In the genomic region with DNA sequence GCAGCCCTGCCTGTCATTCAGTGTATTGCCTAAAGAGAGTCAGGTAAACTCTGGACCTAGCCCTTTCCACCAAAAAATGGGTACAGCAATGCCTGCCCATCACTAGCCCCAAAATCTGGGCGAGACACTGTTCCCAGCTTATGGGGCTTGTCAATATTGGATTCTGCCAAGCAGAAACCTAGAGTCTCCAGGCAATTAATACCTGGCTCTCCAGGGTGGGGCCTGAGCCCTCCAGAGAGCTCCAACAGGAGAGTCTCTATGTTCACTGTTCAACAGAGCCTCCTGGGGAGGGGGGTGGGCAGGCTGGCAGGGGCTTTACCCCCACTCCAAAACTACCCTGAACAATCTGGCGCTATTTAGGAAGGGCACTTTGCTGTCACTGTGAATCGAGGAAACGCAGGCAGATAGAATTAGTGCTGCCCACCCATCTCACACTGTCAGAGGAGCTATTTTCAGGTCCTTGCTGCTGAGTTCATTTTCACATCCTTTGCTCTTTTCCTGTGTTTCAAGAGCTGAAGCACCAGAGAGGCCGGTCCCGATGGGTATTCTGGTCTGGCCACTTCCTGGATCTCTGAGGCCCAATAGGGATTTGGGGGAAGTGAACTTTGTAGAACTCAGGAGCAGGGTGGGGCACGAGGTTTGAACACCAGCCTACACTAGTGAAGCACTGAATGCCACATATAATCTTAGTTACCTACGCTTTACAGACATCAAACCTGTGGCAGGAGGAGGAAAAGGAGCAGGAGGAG, we compare ENCODE assay signal across 17 cellular contexts.
DNase-seq lines count a peak whose midpoint lies in the region; ATAC-seq and TF ChIP-seq lines count a peak whose summit lies in the region.
"Had no signal": no experiment of that assay in that cellular context is flagged by ENCODE, and none has a peak within 500 bp of the region (broad histone marks: within the 10 kb centered on the region; RNA-seq: fewer than 3 reads in every experiment).

No MANE protein-coding gene starts in this region.

- no peaks in the 10 kb centered on the region for H3K9me3 ChIP-seq in esophagus squamous epithelium
- H3K9me3 ChIP-seq: left ventricle myocardium inferior, stomach had no signal

- no peak overlapping the region for H3K4me3 ChIP-seq in esophagus squamous epithelium
- H3K4me3 ChIP-seq: left ventricle myocardium inferior, stomach had no signal

- H3K27me3 ChIP-seq in esophagus squamous epithelium = peaks cover 0 to 17% (median 0%) of the 10 kb centered on the region in 4 donors

- DNase-seq in activated CD8-positive, alpha-beta memory T cell treated with anti-CD3 and anti-CD28 coated beads for 24 hours = peak; percentile 47
- DNase-seq in activated CD8-positive, alpha-beta memory T cell treated with anti-CD3 and anti-CD28 coated beads, Interleukin-2, amount 50 U/mL, for 4 hours = no peak
- DNase-seq in UCSD-AML1 (lab: John Stamatoyannopoulos, UW; ENCODE audit: unreplicated experiment) (peak; percentile 55), esophagus squamous epithelium (lab: John Stamatoyannopoulos, UW) (no peak)
- DNase-seq in stimulated activated CD8-positive, alpha-beta memory T cell treated with anti-CD3 and anti-CD28 coated beads, Interleukin-4, amount 100 ng/mL, for 48 hours = peak; percentile 8
- DNase-seq: 8988T; activated naive CD4-positive, alpha-beta T cell; foreskin fibroblast; KG1; left ventricle myocardium inferior; NCI-H2171; stimulated activated CD4-positive, alpha-beta T cell treated with anti-CD3 and anti-CD28 coated beads, Interleukin-12 subunit alpha, Interleukin-12 subunit beta, amount 100 ng/mL, for 4 hours; stomach had no signal

- H3K36me3 ChIP-seq in esophagus squamous epithelium = no peaks in the 10 kb centered on the region
- H3K36me3 ChIP-seq: left ventricle myocardium inferior, stomach had no signal

- TF ChIP-seq POLR2A in esophagus squamous epithelium (IDR thresholded peaks at IDR 0.05) = no peak

- peak overlapping the region in 1 of 4 donors; percentile 85 for H3K27ac ChIP-seq in esophagus squamous epithelium
- H3K27ac ChIP-seq: left ventricle myocardium inferior, stomach had no signal

- no peak for TF ChIP-seq CTCF in esophagus squamous epithelium (IDR thresholded peaks at IDR 0.05)

- intact Hi-C loops in esophagus squamous epithelium (cut with DNase I) = no loop called here

- ATAC-seq in GM21619 (IDR thresholded peaks at IDR 0.05; ENCODE audit: unreplicated experiment) (peak; percentile 63), HG03378 (IDR thresholded peaks at IDR 0.05; ENCODE audit: unreplicated experiment) (no peak), HG03342 (IDR thresholded peaks at IDR 0.05; ENCODE audit: unreplicated experiment) (no peak)
- ATAC-seq: naive thymus-derived CD4-positive, alpha-beta T cell had no signal

- WGBS in esophagus squamous epithelium, 2 donors = 65 to 79% methylated on average over 4 to 7 of the region's 8 CpGs

- H3K4me1 ChIP-seq in esophagus squamous epithelium = peaks cover 13 to 69% (median 15%) of the 10 kb centered on the region in 3 donors
- H3K4me1 ChIP-seq: left ventricle myocardium inferior had no signal

Comparison
In these comparisons a context has a peak if more than half of its experiments do, and no peak if none do; other contexts are left out.
1. DNase-seq: peak in activated CD8-positive, alpha-beta memory T cell treated with anti-CD3 and anti-CD28 coated beads for 24 hours (single experiment), UCSD-AML1 (single experiment) and stimulated activated CD8-positive, alpha-beta memory T cell treated with anti-CD3 and anti-CD28 coated beads, Interleukin-4, amount 100 ng/mL, for 48 hours (single experiment); none in activated CD8-positive, alpha-beta memory T cell treated with anti-CD3 and anti-CD28 coated beads, Interleukin-2, amount 50 U/mL, for 4 hours (single experiment) and esophagus squamous epithelium (single experiment).